12 cellular contexts compared by ENCODE assay signal in the genomic region with DNA sequence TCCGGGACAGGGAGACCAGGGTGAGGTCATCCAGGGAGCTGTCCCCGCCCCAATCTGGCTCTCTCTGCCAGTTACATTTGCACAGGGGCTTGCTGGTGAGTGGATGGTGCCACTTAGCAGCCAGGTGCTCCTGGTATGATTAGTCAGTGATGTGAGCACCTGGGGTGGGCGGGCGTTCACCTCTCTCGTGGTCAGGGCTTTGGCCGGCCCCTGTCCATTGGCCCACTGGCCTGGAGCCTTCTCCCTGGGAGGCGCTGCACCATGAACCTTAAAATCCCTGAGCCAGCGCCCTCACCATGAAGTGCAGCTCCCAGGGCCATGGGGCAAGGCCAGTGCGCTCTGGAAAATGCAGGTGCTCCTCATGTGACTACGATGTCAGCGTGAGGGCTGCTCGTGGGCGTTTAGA. TPM values are rescaled to one million over a fixed set of nuclear protein-coding genes. Genes with fewer than 3 reads are reported as not detected.
DNase-seq lines count a peak whose midpoint lies in the region; ATAC-seq and TF ChIP-seq lines count a peak whose summit lies in the region.
"Had no signal": no experiment of that assay in that cellular context is flagged by ENCODE, and none has a peak within 500 bp of the region (broad histone marks: within the 10 kb centered on the region; RNA-seq: fewer than 3 reads in every experiment).

No MANE protein-coding gene starts in this region.

- WGBS in right lobe of liver (ENCODE audit: insufficient coverage, low coverage, low lambda C conversion rate, missing lambda C conversion rate) = 20% methylated on average over 1 of the region's 13 CpGs
- 56 to 59% methylated on average over 13 of the region's 13 CpGs for WGBS in aorta, 2 donors

- no peak for ATAC-seq in stimulated activated naive CD8-positive, alpha-beta T cell treated with anti-CD3 and anti-CD28 coated beads, Interleukin-15, Interleukin-2, amounts not matched to agents 100 U/mL and 50 U/mL, for 24 hours
- ATAC-seq in right lobe of liver (peak in 2 of 4 donors; percentile 11 to 35), aorta (ENCODE audit: low FRiP score) (no peak), HG03378 (IDR thresholded peaks at IDR 0.05; ENCODE audit: unreplicated experiment) (no peak)

- CTCF ChIA-PET in RWPE1 (lab: Yijun Ruan, JAX) = interaction anchor here (0.7 to 2.0 kb wide), 9 partner anchors 16 to 634 kb away, joined by 3 to 8 read pairs (median 3); no protein-coding TSS in a partner anchor

- intact Hi-C loops in right lobe of liver (cut with DNase I) = no loop called here
- intact Hi-C loops in aorta (cut with DNase I) = no loop called here
- intact Hi-C loops in colonic mucosa (cut with DNase I) = loop anchor here (5.0 kb wide), 1 partner anchor 88 kb away; no protein-coding TSS in a partner anchor

- no peak for TF ChIP-seq POLR2A in right lobe of liver (IDR thresholded peaks at IDR 0.05)

- TF ChIP-seq CTCF in RWPE1 (conservative IDR thresholded peaks at IDR 0.05; ENCODE audit: low read depth) (no peak), right lobe of liver (IDR thresholded peaks at IDR 0.05) (no peak), colonic mucosa (IDR thresholded peaks at IDR 0.05) (no peak)

- H3K36me3 ChIP-seq in right lobe of liver (no peaks in the 10 kb centered on the region), aorta (ENCODE audit: control insufficient read depth in 1 of 2, insufficient read depth in 2 of 2, low read length in 1 of 2) (no peaks in the 10 kb centered on the region), colonic mucosa (no peaks in the 10 kb centered on the region)

- H3K27ac ChIP-seq in RWPE1 (peak overlapping the region; percentile 49), right lobe of liver (no peak overlapping the region), aorta (ENCODE audit: low read depth in 1 of 2, low read length in 2 of 2) (no peak overlapping the region), colonic mucosa (no peak overlapping the region)

- H3K27ac Mint-ChIP-seq in stimulated activated naive CD8-positive, alpha-beta T cell treated with anti-CD3 and anti-CD28 coated beads, Interleukin-15, Interleukin-2, amounts not matched to agents 100 ng/mL and 50 ng/mL, for 24 hours = no peak overlapping the region
- H3K27ac Mint-ChIP-seq: CD4-positive, CD25-positive, alpha-beta regulatory T cell had no signal

- no peaks in the 10 kb centered on the region for H3K9me3 ChIP-seq in right lobe of liver
- no peaks in the 10 kb centered on the region for H3K9me3 ChIP-seq in aorta (ENCODE audit: control insufficient read depth, low read length)
- H3K9me3 ChIP-seq in colonic mucosa = no peaks in the 10 kb centered on the region
- H3K9me3 ChIP-seq: SK-N-SH had no signal

- peak overlapping the region; percentile 39 for H3K4me3 Mint-ChIP-seq in stimulated activated naive CD8-positive, alpha-beta T cell treated with anti-CD3 and anti-CD28 coated beads, Interleukin-15, Interleukin-2, amounts not matched to agents 100 ng/mL and 50 ng/mL, for 24 hours

- peaks cover 18% of the 10 kb centered on the region for H3K4me1 Mint-ChIP-seq in stimulated activated naive CD8-positive, alpha-beta T cell treated with anti-CD3 and anti-CD28 coated beads, Interleukin-15, Interleukin-2, amounts not matched to agents 100 ng/mL and 50 ng/mL, for 24 hours (ENCODE audit: low read depth)

- H3K9me3 Mint-ChIP-seq in stimulated activated naive CD8-positive, alpha-beta T cell treated with anti-CD3 and anti-CD28 coated beads, Interleukin-15, Interleukin-2, amounts not matched to agents 100 ng/mL and 50 ng/mL, for 24 hours = no peaks in the 10 kb centered on the region

- no peak for DNase-seq in stimulated activated naive CD8-positive, alpha-beta T cell treated with anti-CD3 and anti-CD28 coated beads, Interleukin-15, Interleukin-2, amounts not matched to agents 100 U/mL and 50 U/mL, for 24 hours
- DNase-seq in RWPE1 (ENCODE audit: low spot score) (no peak), right lobe of liver (peak; percentile 26 to 55 (median 46)), aorta (peak; percentile 30 to 57), H4 (ENCODE audit: low spot score) (no peak), colonic mucosa (no peak)
- DNase-seq: activated effector memory CD4-positive, alpha-beta T cell treated with Interleukin-2 at 50 U/mL for 16 hours; nucleus accumbens had no signal

- peaks cover 0 to 5% (median 2%) of the 10 kb centered on the region in 4 donors for H3K4me1 ChIP-seq in right lobe of liver
- H3K4me1 ChIP-seq in aorta (ENCODE audit: control insufficient read depth in 1 of 2, insufficient read depth in 2 of 2, low read length in 2 of 2) = no peaks in the 10 kb centered on the region
- no peaks in the 10 kb centered on the region for H3K4me1 ChIP-seq in colonic mucosa

- H3K9ac ChIP-seq in colonic mucosa (ENCODE audit: low read depth in 2 of 2, low read length in 2 of 2) = no peak overlapping the region
- H3K9ac ChIP-seq: SK-N-SH had no signal

- POLR2A ChIA-PET in RWPE1 (lab: Yijun Ruan, JAX; ENCODE audit: low non-redundant PET) = no interaction called here

- H3K27me3 ChIP-seq in right lobe of liver (peaks cover 0 to 12% of the 10 kb centered on the region in 2 donors), aorta (ENCODE audit: control insufficient read depth in 1 of 2, insufficient read depth in 2 of 2, low read length in 1 of 2) (no peaks in the 10 kb centered on the region), colonic mucosa (peaks cover 53% of the 10 kb centered on the region)

- H3K36me3 Mint-ChIP-seq in stimulated activated naive CD8-positive, alpha-beta T cell treated with anti-CD3 and anti-CD28 coated beads, Interleukin-15, Interleukin-2, amounts not matched to agents 100 ng/mL and 50 ng/mL, for 24 hours (ENCODE audit: low read depth) = no peaks in the 10 kb centered on the region
- H3K36me3 Mint-ChIP-seq: CD4-positive, CD25-positive, alpha-beta regulatory T cell had no signal

- H3K27me3 Mint-ChIP-seq in stimulated activated naive CD8-positive, alpha-beta T cell treated with anti-CD3 and anti-CD28 coated beads, Interleukin-15, Interleukin-2, amounts not matched to agents 100 ng/mL and 50 ng/mL, for 24 hours = peaks cover 49% of the 10 kb centered on the region

- H3K4me3 ChIP-seq in right lobe of liver (no peak overlapping the region), aorta (ENCODE audit: low read length in 2 of 2) (no peak overlapping the region), colonic mucosa (no peak overlapping the region)

RNA-seq across cellular contexts. Expression of gene NKD2, which starts 2.0 kb away (rescaled TPM):
- total RNA-seq in right lobe of liver = 1 to 10 TPM in 4 of 6 experiments, under 1 TPM in 2; 0.93 to 2.9 (median 2.2) TPM
- total RNA-seq in aorta = 1 to 10 TPM; 2.8 to 6.8 TPM
- under 1 TPM in 1 of 2 donors, not detected in 1; 0.10 TPM for polyA plus RNA-seq in aorta
- 0.43 and 2.8 TPM in 2 replicates for total RNA-seq in H4 (2014; rRNA removed; shearing (Covaris generic))
- total RNA-seq in colonic mucosa = 1 to 10 TPM in 1 of 2 donors, under 1 TPM in 1; 0.94 to 1.9 TPM
- total RNA-seq: CD4-positive, CD25-positive, alpha-beta regulatory T cell had no signal
- polyA plus RNA-seq: CD4-positive, CD25-positive, alpha-beta regulatory T cell; SK-N-SH had no signal

Comparison
In these comparisons a context has a peak if more than half of its experiments do, and no peak if none do; other contexts are left out.
1. DNase-seq: peak in right lobe of liver (3 of 3) and aorta (2 of 2); none in stimulated activated naive CD8-positive, alpha-beta T cell treated with anti-CD3 and anti-CD28 coated beads, Interleukin-15, Interleukin-2, amounts not matched to agents 100 U/mL and 50 U/mL, for 24 hours (single experiment), RWPE1 (single experiment), H4 (single experiment) and colonic mucosa (single experiment).